9 cellular contexts compared by ENCODE assay signal in genomic region chr1:20187103-20187812, GRCh38. TPM values are rescaled to one million over a fixed set of nuclear protein-coding genes. Genes with fewer than 3 reads are reported as not detected.
DNase-seq lines count a peak whose midpoint lies in the region; ATAC-seq and TF ChIP-seq lines count a peak whose summit lies in the region.
"Had no signal": no experiment of that assay in that cellular context is flagged by ENCODE, and none has a peak within 500 bp of the region (broad histone marks: within the 10 kb centered on the region; RNA-seq: fewer than 3 reads in every experiment).

No MANE protein-coding gene starts in this region.

- peak overlapping the region; percentile 73 for H3K4me3 Mint-ChIP-seq in GM23338

- H3K4me1 ChIP-seq in GM23338 (ENCODE audit: insufficient read depth), result peaks cover 9% of the 10 kb centered on the region
- H3K4me1 ChIP-seq in parathyroid adenoma, result peaks cover 6% of the 10 kb centered on the region
- peaks cover 7% of the 10 kb centered on the region for H3K4me1 ChIP-seq in smooth muscle cell (ENCODE audit: low read depth)

- ATAC-seq in GM23338 (no peak), HG03175 (IDR thresholded peaks at IDR 0.05; ENCODE audit: unreplicated experiment) (no peak), GM19324 (IDR thresholded peaks at IDR 0.05; ENCODE audit: low FRiP score, unreplicated experiment) (no peak)

- TF ChIP-seq CTCF in GM23338 (conservative IDR thresholded peaks at IDR 0.05; ENCODE audit: low read depth in 2 of 2), result no peak
- TF ChIP-seq CTCF in parathyroid adenoma (IDR thresholded peaks at IDR 0.05), result no peak
- no peak for TF ChIP-seq CTCF in smooth muscle cell (IDR thresholded peaks at IDR 0.05; ENCODE audit: borderline replicate concordance, insufficient read depth, poor library complexity, severe bottlenecking)
- TF ChIP-seq CTCF in GM10248 (IDR thresholded peaks at IDR 0.05; ENCODE audit: control extremely low read depth, extremely low read depth, low read depth, missing control alignments), result no peak

- CTCF ChIA-PET in GM10248 (lab: Yijun Ruan, JAX), result interaction anchor here (0.9 to 2.3 kb wide), 7 partner anchors 8 to 85 kb away, joined by 3 to 9 read pairs (median 5); no protein-coding TSS in a partner anchor

- peaks cover 16% of the 10 kb centered on the region for H3K27me3 Mint-ChIP-seq in GM23338 (ENCODE audit: insufficient read depth, low read depth, poor library complexity)

- DNase-seq in GM23338 (ENCODE audit: low spot score) (peak; percentile 9), OCI-M1 (lab: John Stamatoyannopoulos, UW) (peak; percentile 50), cerebellar cortex (ENCODE audit: low spot score) (peak; percentile 79), smooth muscle cell (lab: John Stamatoyannopoulos, UW; ENCODE audit: unreplicated experiment) (no peak), GM10248 (ENCODE audit: extremely low spot score) (no peak)
- DNase-seq: activated B cell treated with CpG ODN at 0.5 μM for 24 hours had no signal

- H2AFZ ChIP-seq in GM23338 (no peak overlapping the region), parathyroid adenoma (no peak overlapping the region), smooth muscle cell (ENCODE audit: low read depth) (no peak overlapping the region)

- H3K9me3 Mint-ChIP-seq in GM23338, result 0 out of 3 replicates have a peak, but pooled peaks cover under 1% of the 10 kb centered on the region
- H3K9me3 Mint-ChIP-seq: activated B cell treated with CpG ODN at 0.5 μM for 24 hours had no signal

- H4K20me1 ChIP-seq in GM23338 (replicated peaks; ENCODE audit: insufficient read depth), result no peaks in the 10 kb centered on the region
- H4K20me1 ChIP-seq in smooth muscle cell (ENCODE audit: low read depth), result no peaks in the 10 kb centered on the region

- no peak overlapping the region for H3K27ac ChIP-seq in GM23338 (ENCODE audit: low read depth)
- peak overlapping the region; percentile 80 for H3K27ac ChIP-seq in parathyroid adenoma
- H3K27ac ChIP-seq in smooth muscle cell (ENCODE audit: low read depth), result no peak overlapping the region

- peaks cover 23% of the 10 kb centered on the region for H3K4me1 Mint-ChIP-seq in GM23338

- H3K9ac ChIP-seq in parathyroid adenoma (no peak overlapping the region), smooth muscle cell (ENCODE audit: low read depth) (no peak overlapping the region)

- peaks cover 13% of the 10 kb centered on the region for H3K27me3 ChIP-seq in GM23338 (ENCODE audit: insufficient read depth)
- no peaks in the 10 kb centered on the region for H3K27me3 ChIP-seq in parathyroid adenoma (ENCODE audit: control insufficient read depth, insufficient read depth, low read length)
- H3K27me3 ChIP-seq in smooth muscle cell (ENCODE audit: low read depth), result no peaks in the 10 kb centered on the region

- H3F3A ChIP-seq in GM23338 (replicated peaks; ENCODE audit: low read depth), result no peaks in the 10 kb centered on the region
- H3F3A ChIP-seq in smooth muscle cell (ENCODE audit: low read depth), result peaks cover 6% of the 10 kb centered on the region

- no peak overlapping the region; the same call in 1 of the 2 replicates for H3K4me3 ChIP-seq in GM23338
- peak overlapping the region; percentile 83 for H3K4me3 ChIP-seq in parathyroid adenoma (ENCODE audit: low read depth, low read length)
- no peak overlapping the region for H3K4me3 ChIP-seq in smooth muscle cell

- no peaks in the 10 kb centered on the region; the same call in 2 of the 3 replicates for H3K36me3 Mint-ChIP-seq in GM23338 (ENCODE audit: low read depth)

- H3K9me3 ChIP-seq in parathyroid adenoma (ENCODE audit: control insufficient read depth, low read length) (no peaks in the 10 kb centered on the region), smooth muscle cell (replicated peaks; ENCODE audit: low read depth) (no peaks in the 10 kb centered on the region)

- no peaks in the 10 kb centered on the region for H3K9me2 ChIP-seq in GM23338 (ENCODE audit: insufficient read depth)

- no peaks in the 10 kb centered on the region for H3K36me3 ChIP-seq in GM23338 (ENCODE audit: insufficient read depth)
- H3K36me3 ChIP-seq in parathyroid adenoma (ENCODE audit: control insufficient read depth, insufficient read depth, low read length), result no peaks in the 10 kb centered on the region
- H3K36me3 ChIP-seq in smooth muscle cell (ENCODE audit: low read depth), result no peaks in the 10 kb centered on the region

- H3K4me2 ChIP-seq in GM23338 (peak overlapping the region; percentile 99), parathyroid adenoma (ENCODE audit: low read length) (peak overlapping the region; percentile 100), smooth muscle cell (no peak overlapping the region)

- POLR2A ChIA-PET in GM10248 (lab: Yijun Ruan, JAX), result no interaction called here

- H3K79me2 ChIP-seq in GM23338 (replicated peaks; ENCODE audit: insufficient read depth) (no peaks in the 10 kb centered on the region), parathyroid adenoma (no peaks in the 10 kb centered on the region), smooth muscle cell (ENCODE audit: low read depth) (no peaks in the 10 kb centered on the region)

- no peak overlapping the region for H3K27ac Mint-ChIP-seq in GM23338
- H3K27ac Mint-ChIP-seq: activated B cell treated with CpG ODN at 0.5 μM for 24 hours had no signal

- WGBS in smooth muscle cell (ENCODE audit: low lambda C conversion rate), result 85% methylated on average over 7 of the region's 7 CpGs

TF ChIP-seq in GM23338, 12 proteins besides CTCF, POLR2A, EP300 and RAD21 (continues in another document):
- no peak for TF ChIP-seq ZNF462 (CRISPR knock-in tag; IDR thresholded peaks at IDR 0.05)
- no peak for TF ChIP-seq EZH2 (IDR thresholded peaks at IDR 0.05; ENCODE audit: low read depth, unreplicated experiment)
- TF ChIP-seq JUNB (IDR thresholded peaks at IDR 0.05; ENCODE audit: unreplicated experiment), result no peak

RNA-seq across cellular contexts. Expression of gene PLA2G2C, which starts 0.9 kb away (rescaled TPM):
- not detected in 2 replicates for total RNA-seq in GM23338 (2014; rRNA removed; shearing (Covaris generic))
- polyA plus RNA-seq in GM23338 (2016; fragmentation: Nextera tagmentation; extraction: Ambion mirVana) (not detected in 2 replicates), smooth muscle cell (not detected in 2 replicates)
- 0.09 TPM in 1 of 2 replicates, not detected in the other for total RNA-seq in smooth muscle cell
- total RNA-seq: activated B cell treated with CpG ODN at 0.5 μM for 24 hours had no signal

RNA-seq across cellular contexts. Expression of gene UBXN10, which starts 1.4 kb away (rescaled TPM):
- total RNA-seq in GM23338 (2014; rRNA removed; shearing (Covaris generic)), result 0.58 and 0.69 TPM in 2 replicates
- polyA plus RNA-seq in GM23338 (2016; fragmentation: Nextera tagmentation; extraction: Ambion mirVana) (0.26 and 0.27 TPM in 2 replicates), smooth muscle cell (0.09 and 0.49 TPM in 2 replicates)
- 0.36 and 0.72 TPM in 2 replicates for total RNA-seq in smooth muscle cell

RNA-seq across cellular contexts. Expression of gene PLA2G2F, which starts 48.1 kb away (rescaled TPM):
- total RNA-seq in GM23338 (2014; rRNA removed; shearing (Covaris generic)), result not detected in 2 replicates
- polyA plus RNA-seq in GM23338 (2016; fragmentation: Nextera tagmentation; extraction: Ambion mirVana), result not detected in 2 replicates
- 1.0 and 1.9 TPM in 2 replicates for total RNA-seq in smooth muscle cell
- polyA plus RNA-seq in smooth muscle cell, result 0.69 and 0.81 TPM in 2 replicates
- total RNA-seq: activated B cell treated with CpG ODN at 0.5 μM for 24 hours had no signal

Comparison
In these comparisons a context has a peak if more than half of its experiments do, and no peak if none do; other contexts are left out.
1. DNase-seq: peak in GM23338 (single experiment), OCI-M1 (single experiment) and cerebellar cortex (single experiment); none in smooth muscle cell (single experiment) and GM10248 (single experiment).